ENCODE assay signal across 1 cellular context in the genomic region with DNA sequence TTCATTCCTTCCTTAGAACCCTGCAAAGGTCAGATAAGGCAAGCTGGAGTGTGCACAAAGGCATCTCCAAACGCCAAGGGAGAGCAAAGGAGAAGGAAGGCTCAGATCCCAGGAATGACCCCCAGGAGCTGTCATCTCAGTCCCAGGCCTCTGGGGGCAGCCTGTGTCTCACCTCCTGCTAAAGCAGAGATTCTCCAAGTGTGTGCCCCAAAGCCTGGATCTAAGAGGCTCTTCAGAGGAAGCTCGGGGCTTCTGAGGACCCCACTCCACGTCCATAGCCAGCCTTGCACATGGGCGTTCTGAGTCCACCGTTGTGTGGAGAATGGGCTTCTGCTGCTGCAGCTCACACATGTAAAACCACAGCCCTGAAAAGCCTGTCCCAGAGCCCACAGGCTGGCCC.
TF ChIP-seq lines count a peak whose summit lies in the region.

No MANE protein-coding gene starts in this region.

TF ChIP-seq in SK-N-SH, 30 proteins besides CTCF, POLR2A, EP300 and RAD21 (continued from another document):
- TF ChIP-seq, protein P1, sequence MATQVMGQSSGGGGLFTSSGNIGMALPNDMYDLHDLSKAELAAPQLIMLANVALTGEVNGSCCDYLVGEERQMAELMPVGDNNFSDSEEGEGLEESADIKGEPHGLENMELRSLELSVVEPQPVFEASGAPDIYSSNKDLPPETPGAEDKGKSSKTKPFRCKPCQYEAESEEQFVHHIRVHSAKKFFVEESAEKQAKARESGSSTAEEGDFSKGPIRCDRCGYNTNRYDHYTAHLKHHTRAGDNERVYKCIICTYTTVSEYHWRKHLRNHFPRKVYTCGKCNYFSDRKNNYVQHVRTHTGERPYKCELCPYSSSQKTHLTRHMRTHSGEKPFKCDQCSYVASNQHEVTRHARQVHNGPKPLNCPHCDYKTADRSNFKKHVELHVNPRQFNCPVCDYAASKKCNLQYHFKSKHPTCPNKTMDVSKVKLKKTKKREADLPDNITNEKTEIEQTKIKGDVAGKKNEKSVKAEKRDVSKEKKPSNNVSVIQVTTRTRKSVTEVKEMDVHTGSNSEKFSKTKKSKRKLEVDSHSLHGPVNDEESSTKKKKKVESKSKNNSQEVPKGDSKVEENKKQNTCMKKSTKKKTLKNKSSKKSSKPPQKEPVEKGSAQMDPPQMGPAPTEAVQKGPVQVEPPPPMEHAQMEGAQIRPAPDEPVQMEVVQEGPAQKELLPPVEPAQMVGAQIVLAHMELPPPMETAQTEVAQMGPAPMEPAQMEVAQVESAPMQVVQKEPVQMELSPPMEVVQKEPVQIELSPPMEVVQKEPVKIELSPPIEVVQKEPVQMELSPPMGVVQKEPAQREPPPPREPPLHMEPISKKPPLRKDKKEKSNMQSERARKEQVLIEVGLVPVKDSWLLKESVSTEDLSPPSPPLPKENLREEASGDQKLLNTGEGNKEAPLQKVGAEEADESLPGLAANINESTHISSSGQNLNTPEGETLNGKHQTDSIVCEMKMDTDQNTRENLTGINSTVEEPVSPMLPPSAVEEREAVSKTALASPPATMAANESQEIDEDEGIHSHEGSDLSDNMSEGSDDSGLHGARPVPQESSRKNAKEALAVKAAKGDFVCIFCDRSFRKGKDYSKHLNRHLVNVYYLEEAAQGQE (IDR thresholded peaks at IDR 0.05; ENCODE audit: low read depth, low read length) = no peak
- no peak for TF ChIP-seq EZH2phosphoT487 (IDR thresholded peaks at IDR 0.05; ENCODE audit: borderline replicate concordance, low read depth)
- TF ChIP-seq, protein P2, sequence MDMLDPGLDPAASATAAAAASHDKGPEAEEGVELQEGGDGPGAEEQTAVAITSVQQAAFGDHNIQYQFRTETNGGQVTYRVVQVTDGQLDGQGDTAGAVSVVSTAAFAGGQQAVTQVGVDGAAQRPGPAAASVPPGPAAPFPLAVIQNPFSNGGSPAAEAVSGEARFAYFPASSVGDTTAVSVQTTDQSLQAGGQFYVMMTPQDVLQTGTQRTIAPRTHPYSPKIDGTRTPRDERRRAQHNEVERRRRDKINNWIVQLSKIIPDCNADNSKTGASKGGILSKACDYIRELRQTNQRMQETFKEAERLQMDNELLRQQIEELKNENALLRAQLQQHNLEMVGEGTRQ (IDR thresholded peaks at IDR 0.05; ENCODE audit: borderline replicate concordance, low read depth, low read length) = no peak
- TF ChIP-seq TEAD4 (IDR thresholded peaks at IDR 0.05; ENCODE audit: borderline replicate concordance, insufficient read depth) = no peak
- no peak for TF ChIP-seq ELF1 (IDR thresholded peaks at IDR 0.05)
